27 cellular contexts compared by ENCODE assay signal in the genomic region with DNA sequence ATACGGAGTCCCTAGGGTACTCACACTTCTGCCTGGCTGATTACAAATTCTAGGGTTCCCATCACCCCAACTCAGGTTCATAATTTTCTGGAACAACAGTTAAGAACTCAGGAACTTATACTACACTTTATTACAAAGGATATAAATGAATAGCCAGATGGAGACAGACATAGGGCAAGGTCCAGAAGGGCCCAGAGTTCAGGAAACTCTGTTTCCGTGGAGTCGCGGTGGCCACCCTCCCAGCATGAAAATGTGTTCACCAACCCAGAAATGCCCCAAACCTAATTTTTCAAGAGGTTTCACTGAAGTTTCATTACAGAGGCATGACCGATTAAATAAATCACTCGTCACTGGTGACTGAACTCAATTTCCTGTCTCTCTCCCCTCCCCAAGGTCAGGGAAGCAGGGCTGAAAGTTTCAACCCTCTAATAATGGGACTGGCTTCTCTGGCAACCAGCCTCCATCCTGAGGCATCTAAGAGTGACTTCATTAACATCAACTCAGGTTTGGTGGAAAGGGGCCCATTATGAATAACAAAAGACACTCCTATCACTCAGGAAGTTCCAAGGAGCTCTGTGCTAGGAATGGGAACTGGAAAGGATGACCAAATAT. TPM values are rescaled to one million over a fixed set of nuclear protein-coding genes. Genes with fewer than 3 reads are reported as not detected.
DNase-seq lines count a peak whose midpoint lies in the region; ATAC-seq, FAIRE-seq and TF ChIP-seq lines count a peak whose summit lies in the region.
"Had no signal": no experiment of that assay in that cellular context is flagged by ENCODE, and none has a peak within 500 bp of the region (broad histone marks: within the 10 kb centered on the region; RNA-seq: fewer than 3 reads in every experiment).

No MANE protein-coding gene starts in this region.

- H3K36me3 ChIP-seq in BLaER1, result peaks cover 6% of the 10 kb centered on the region; the same call in 1 of the 2 replicates

- no peaks in the 10 kb centered on the region for H3K27me3 ChIP-seq in BLaER1
- H3K27me3 ChIP-seq: brain microvascular endothelial cell, sigmoid colon, upper lobe of right lung had no signal

- H3K27me3 Mint-ChIP-seq in memory B cell (no peaks in the 10 kb centered on the region), immature natural killer cell (ENCODE audit: low read depth in 3 of 3) (no peaks in the 10 kb centered on the region), HFFc6 (ENCODE audit: insufficient read depth) (no peaks in the 10 kb centered on the region)
- H3K27me3 Mint-ChIP-seq: activated CD4-positive, alpha-beta T cell treated with anti-CD3 and anti-CD28 coated beads, Interleukin-2, amount 10 ng/mL, durations not matched to agents 7 days and 5 days had no signal

- H3K4me3 ChIP-seq in BLaER1, result no peak overlapping the region
- H3K4me3 ChIP-seq: sigmoid colon, upper lobe of right lung had no signal

- FAIRE-seq in RCC 7860 (lab: Jason Lieb, UNC), result peak; percentile 91
- FAIRE-seq: D721Med, G401.6, GM18507 had no signal

- H3K9me3 Mint-ChIP-seq in memory B cell (no peaks in the 10 kb centered on the region), immature natural killer cell (no peaks in the 10 kb centered on the region), HFFc6 (no peaks in the 10 kb centered on the region)
- H3K9me3 Mint-ChIP-seq: activated CD4-positive, alpha-beta T cell treated with anti-CD3 and anti-CD28 coated beads, Interleukin-2, amount 10 ng/mL, durations not matched to agents 7 days and 5 days; endodermal cell had no signal

- peaks cover 2% of the 10 kb centered on the region for H3K4me1 Mint-ChIP-seq in memory B cell
- peaks cover 0 to 2% of the 10 kb centered on the region in 2 donors for H3K4me1 Mint-ChIP-seq in immature natural killer cell
- H3K4me1 Mint-ChIP-seq in HFFc6 (ENCODE audit: low read depth), result peaks cover 19% of the 10 kb centered on the region
- H3K4me1 Mint-ChIP-seq: CD14-positive monocyte had no signal

- H3K4me3 Mint-ChIP-seq in memory B cell (no peak overlapping the region), immature natural killer cell (no peak overlapping the region), HFFc6 (no peak overlapping the region)
- H3K4me3 Mint-ChIP-seq: activated CD4-positive, alpha-beta T cell treated with anti-CD3 and anti-CD28 coated beads, Interleukin-2, amount 10 ng/mL, durations not matched to agents 7 days and 5 days; CD14-positive monocyte; endodermal cell had no signal

- no peak for ATAC-seq in memory B cell (ENCODE audit: low read depth)
- ATAC-seq: upper lobe of right lung had no signal

- H3K27ac ChIP-seq in BLaER1, result no peak overlapping the region
- H3K27ac ChIP-seq: brain microvascular endothelial cell, parathyroid adenoma, sigmoid colon, upper lobe of right lung had no signal

- H3K4me1 ChIP-seq in BLaER1, result peaks cover 12% of the 10 kb centered on the region
- H3K4me1 ChIP-seq: parathyroid adenoma, sigmoid colon, upper lobe of right lung had no signal

- no peaks in the 10 kb centered on the region for H3K9me3 ChIP-seq in BLaER1
- H3K9me3 ChIP-seq: sigmoid colon, SK-N-SH, upper lobe of right lung had no signal

- in situ Hi-C loops in G401 (cut with HindIII; ENCODE audit: low sequenced_read_pairs), result no loop called here

- H3K9ac ChIP-seq in BLaER1, result no peak overlapping the region
- H3K9ac ChIP-seq: parathyroid adenoma, SK-N-SH had no signal

- DNase-seq in RCC 7860 (ENCODE audit: low spot score), result peak; percentile 75
- peak; percentile 45 for DNase-seq in glomerular endothelial cell (ENCODE audit: extremely low read depth, low read depth, low spot score)
- no peak for DNase-seq in memory B cell (ENCODE audit: low spot score in 2 of 2)
- no peak for DNase-seq in 8988T
- DNase-seq in immature natural killer cell, result no peak
- DNase-seq in G401 (ENCODE audit: low spot score), result no peak
- DNase-seq in HFFc6, result no peak
- DNase-seq: ACHN; activated CD4-positive, alpha-beta T cell treated with anti-CD3 and anti-CD28 coated beads, Interleukin-2, amount 10 ng/mL, durations not matched to agents 7 days and 5 days; activated effector memory CD4-positive, alpha-beta T cell treated with Interleukin-2 at 50 U/mL for 16 hours; brain microvascular endothelial cell; endodermal cell; KBM-7; NCI-H1694; NCI-H2171; NCI-H526 treated with DMSO at 0.1 percent for 48 hours; RPMI8226; sigmoid colon; SK-N-SH; T-helper 2 cell; upper lobe of right lung had no signal

- TF ChIP-seq CTCF in HFFc6 (IDR thresholded peaks at IDR 0.05), result no peak

- H3K4me2 ChIP-seq in BLaER1, result peak overlapping the region; percentile 63
- H3K4me2 ChIP-seq: SK-N-SH had no signal

- no peaks in the 10 kb centered on the region for H4K20me1 ChIP-seq in BLaER1

- H3K27ac Mint-ChIP-seq in memory B cell (peak overlapping the region; percentile 46), immature natural killer cell (no peak overlapping the region), HFFc6 (no peak overlapping the region)
- H3K27ac Mint-ChIP-seq: activated CD4-positive, alpha-beta T cell treated with anti-CD3 and anti-CD28 coated beads, Interleukin-2, amount 10 ng/mL, durations not matched to agents 7 days and 5 days; CD14-positive monocyte; endodermal cell had no signal

- H3K36me3 Mint-ChIP-seq in memory B cell (peaks cover 41% of the 10 kb centered on the region), immature natural killer cell (peaks cover 20 to 50% (median 42%) of the 10 kb centered on the region in 3 donors), HFFc6 (ENCODE audit: low read depth) (peaks cover 55% of the 10 kb centered on the region)

RNA-seq across cellular contexts. Expression of a gene that starts 22.4 kb away (rescaled TPM):
- total RNA-seq in glomerular endothelial cell, result 24.8 and 27.5 TPM in 2 replicates
- 1 to 10 TPM; 3.4 to 8.6 (median 5.1) TPM for polyA plus RNA-seq in immature natural killer cell
- total RNA-seq in G401 (2014; rRNA removed; shearing (Covaris generic)), result 21.7 and 23.8 TPM in 2 replicates
- total RNA-seq in HFFc6 (2021; fragmentation: NEBNext Ultra II Directional; extraction: Animal tissue kit (Norgen Biotek cat#: 25700)), result 10 to 100 TPM; 22.8 to 27.4 (median 24.3) TPM

Comparison
In these comparisons a context has a peak if more than half of its experiments do, and no peak if none do; other contexts are left out.
1. DNase-seq: peak in RCC 7860 (single experiment) and glomerular endothelial cell (single experiment); none in memory B cell (0 of 2), 8988T (single experiment), immature natural killer cell (0 of 3), G401 (single experiment) and HFFc6 (single experiment).